Comparison of ENCODE assay signal across 8 cellular contexts in genomic region chr7:37354661-37355131, GRCh38.
DNase-seq lines count a peak whose midpoint lies in the region; ATAC-seq and TF ChIP-seq lines count a peak whose summit lies in the region.

No MANE protein-coding gene starts in this region.

- H3K4me3 ChIP-seq in RWPE2 (ENCODE audit: severe bottlenecking): no peak overlapping the region

- H3K27me3 ChIP-seq in RWPE2 (ENCODE audit: insufficient read depth, poor library complexity, severe bottlenecking) (no peaks in the 10 kb centered on the region), layer of hippocampus (ENCODE audit: control insufficient read depth, insufficient read depth, low read length) (no peaks in the 10 kb centered on the region), foreskin keratinocyte (no peaks in the 10 kb centered on the region)

- H3K4me1 ChIP-seq in RWPE2 (ENCODE audit: insufficient read depth, poor library complexity, severe bottlenecking): no peaks in the 10 kb centered on the region
- no peaks in the 10 kb centered on the region for H3K4me1 ChIP-seq in foreskin keratinocyte

- no peak for DNase-seq in RWPE2 (ENCODE audit: low spot score)
- peak; percentile 84 for DNase-seq in astrocyte of the hippocampus (ENCODE audit: low read depth, low spot score)
- DNase-seq in stimulated activated CD4-positive, alpha-beta T cell treated with anti-CD3 and anti-CD28 coated beads, Interleukin-4, amount 100 ng/mL, for 4 hours: peak; percentile 51 to 69
- no peak for DNase-seq in EL
- no peak for DNase-seq in foreskin keratinocyte
- no peak for DNase-seq in NCI-H446 treated with DMSO at 0.1 percent for 48 hours (lab: John Stamatoyannopoulos, UW)

- H3K36me3 ChIP-seq in RWPE2 (ENCODE audit: low read depth): no peaks in the 10 kb centered on the region

- ATAC-seq in GM21619 (IDR thresholded peaks at IDR 0.05; ENCODE audit: unreplicated experiment) (peak; percentile 48), RWPE2 (ENCODE audit: low read depth) (peak; percentile 36; the same call in 1 of the 3 replicates), foreskin keratinocyte (no peak)

- no peaks in the 10 kb centered on the region for H3K9me3 ChIP-seq in RWPE2 (ENCODE audit: severe bottlenecking)

- H3K27ac ChIP-seq in RWPE2 (ENCODE audit: poor library complexity, severe bottlenecking): no peak overlapping the region
- H3K27ac ChIP-seq in layer of hippocampus (ENCODE audit: low read depth, low read length): peak overlapping the region; percentile 54
- no peak overlapping the region for H3K27ac ChIP-seq in foreskin keratinocyte

- TF ChIP-seq CTCF in RWPE2 (IDR thresholded peaks at IDR 0.05; ENCODE audit: poor library complexity, severe bottlenecking): no peak
- no peak for TF ChIP-seq CTCF in foreskin keratinocyte (conservative IDR thresholded peaks at IDR 0.05)

Comparison
In these comparisons a context has a peak if more than half of its experiments do, and no peak if none do; other contexts are left out.
1. DNase-seq: peak in astrocyte of the hippocampus (single experiment) and stimulated activated CD4-positive, alpha-beta T cell treated with anti-CD3 and anti-CD28 coated beads, Interleukin-4, amount 100 ng/mL, for 4 hours (2 of 2); none in RWPE2 (single experiment), EL (single experiment), foreskin keratinocyte (0 of 2) and NCI-H446 treated with DMSO at 0.1 percent for 48 hours (single experiment).